1 cellular context compared by ENCODE assay signal in genomic region chr3:113516115-113516505, GRCh38.
TF ChIP-seq lines count a peak whose summit lies in the region.

No MANE protein-coding gene starts in this region.

TF ChIP-seq in GM23338, 12 proteins besides CTCF, POLR2A, EP300 and RAD21 (continued from another document):
- TF ChIP-seq ZNF462 (CRISPR knock-in tag; IDR thresholded peaks at IDR 0.05) (no peak), CREB1 (CRISPR knock-in tag; IDR thresholded peaks at IDR 0.05; ENCODE audit: low read depth) (no peak), JUNB (IDR thresholded peaks at IDR 0.05; ENCODE audit: unreplicated experiment) (no peak), EZH2phosphoT487 (IDR thresholded peaks at IDR 0.05; ENCODE audit: unreplicated experiment) (no peak), ZNF114 (CRISPR knock-in tag; IDR thresholded peaks at IDR 0.05) (no peak), ETS1 (IDR thresholded peaks at IDR 0.05) (no peak), ZNF331 (CRISPR knock-in tag; IDR thresholded peaks at IDR 0.05; ENCODE audit: low read depth) (no peak)
TF ChIP-seq in GM23338: peak in this region for 0.
